Comparison of ENCODE assay signal across 8 cellular contexts in genomic region chr10:45008524-45009161, GRCh38. TPM values are rescaled to one million over a fixed set of nuclear protein-coding genes. Genes with fewer than 3 reads are reported as not detected.
DNase-seq lines count a peak whose midpoint lies in the region; ATAC-seq and TF ChIP-seq lines count a peak whose summit lies in the region.

No MANE protein-coding gene starts in this region.

- H3K9me2 ChIP-seq in SU-DHL-6 (replicated peaks; ENCODE audit: insufficient read depth, low read length): no peaks in the 10 kb centered on the region

- H3K36me3 ChIP-seq in BLaER1 (peaks cover 24% of the 10 kb centered on the region), SU-DHL-6 (ENCODE audit: low read length) (peaks cover 14% of the 10 kb centered on the region; the same call in 1 of the 2 replicates), esophagus squamous epithelium (peaks cover 0 to 24% (median 0%) of the 10 kb centered on the region in 3 donors)

- H4K20me1 ChIP-seq in BLaER1: peaks cover 30% of the 10 kb centered on the region
- H4K20me1 ChIP-seq in SU-DHL-6 (ENCODE audit: low read depth, low read length): peaks cover 7% of the 10 kb centered on the region; the same call in 1 of the 2 replicates

- no peak for TF ChIP-seq POLR2A in esophagus squamous epithelium (IDR thresholded peaks at IDR 0.05)

- peaks cover 13% of the 10 kb centered on the region for H3K4me1 ChIP-seq in BLaER1
- H3K4me1 ChIP-seq in esophagus squamous epithelium: peaks cover 3 to 16% (median 5%) of the 10 kb centered on the region in 3 donors

- no peaks in the 10 kb centered on the region for H3F3A ChIP-seq in SU-DHL-6 (ENCODE audit: insufficient read depth)

- H3K27ac Mint-ChIP-seq in nephron: no peak overlapping the region

- WGBS in esophagus squamous epithelium, 2 donors: 11 to 12% methylated on average over 8 of the region's 8 CpGs

- ATAC-seq in GM18508 (IDR thresholded peaks at IDR 0.05; ENCODE audit: insufficient read depth, unreplicated experiment): peak; percentile 78
- ATAC-seq in HG02981 (IDR thresholded peaks at IDR 0.05; ENCODE audit: unreplicated experiment): peak; percentile 86

- no peak overlapping the region for H3K4me3 ChIP-seq in BLaER1
- H3K4me3 ChIP-seq in SU-DHL-6 (ENCODE audit: insufficient read depth, low read length, poor library complexity, severe bottlenecking): no peak overlapping the region
- H3K4me3 ChIP-seq in esophagus squamous epithelium: no peak overlapping the region

- peak; percentile 53 for DNase-seq in NCI-H1694 (lab: John Stamatoyannopoulos, UW)
- DNase-seq in esophagus squamous epithelium (lab: John Stamatoyannopoulos, UW): no peak
- DNase-seq in NCI-H128 (lab: John Stamatoyannopoulos, UW; ENCODE audit: unreplicated experiment): no peak

- H3K27me3 ChIP-seq in BLaER1 (no peaks in the 10 kb centered on the region), SU-DHL-6 (ENCODE audit: low read length) (no peaks in the 10 kb centered on the region), esophagus squamous epithelium (no peaks in the 10 kb centered on the region)

- no peak overlapping the region for H3K4me3 Mint-ChIP-seq in nephron

- peak; percentile 92 for TF ChIP-seq CTCF in SU-DHL-6 (IDR thresholded peaks at IDR 0.05; ENCODE audit: insufficient read depth, low read length, poor library complexity, severe bottlenecking)
- peak; percentile 69 to 83 (median 78) for TF ChIP-seq CTCF in esophagus squamous epithelium (IDR thresholded peaks at IDR 0.05)
- peak; percentile 75 to 88 (median 86) for TF ChIP-seq CTCF in nephron (IDR thresholded peaks at IDR 0.05; ENCODE audit: unreplicated experiment in 3 of 3)

- H3K79me2 ChIP-seq in SU-DHL-6 (ENCODE audit: insufficient read depth, low read length): no peaks in the 10 kb centered on the region

- intact Hi-C loops in esophagus squamous epithelium (cut with DNase I): no loop called here

- peaks cover 14% of the 10 kb centered on the region for H3K9me3 ChIP-seq in BLaER1
- no peaks in the 10 kb centered on the region for H3K9me3 ChIP-seq in SU-DHL-6 (ENCODE audit: insufficient read depth, low read length)
- no peaks in the 10 kb centered on the region for H3K9me3 ChIP-seq in esophagus squamous epithelium

- no peak overlapping the region for H2AFZ ChIP-seq in SU-DHL-6 (ENCODE audit: low read depth, low read length, severe bottlenecking)

- H3K4me1 Mint-ChIP-seq in nephron: no peaks in the 10 kb centered on the region

- H3K36me3 Mint-ChIP-seq in nephron (ENCODE audit: low read depth): peaks cover 30% of the 10 kb centered on the region

- peaks cover 13% of the 10 kb centered on the region for H3K9me3 Mint-ChIP-seq in nephron

- H3K4me2 ChIP-seq in BLaER1 (peak overlapping the region; percentile 21; the same call in 1 of the 2 replicates), SU-DHL-6 (ENCODE audit: low read depth, low read length, poor library complexity, severe bottlenecking) (no peak overlapping the region)

- H3K27me3 Mint-ChIP-seq in nephron (ENCODE audit: low read depth): no peaks in the 10 kb centered on the region

- no peak overlapping the region for H3K9ac ChIP-seq in BLaER1
- no peak overlapping the region for H3K9ac ChIP-seq in SU-DHL-6 (ENCODE audit: low read length)

- H3K27ac ChIP-seq in BLaER1 (no peak overlapping the region), SU-DHL-6 (ENCODE audit: low read depth, low read length) (no peak overlapping the region), esophagus squamous epithelium (no peak overlapping the region)

RNA-seq across cellular contexts. Expression of gene ZNF22, which starts 7.9 kb away (rescaled TPM):
- total RNA-seq in esophagus squamous epithelium: 10 to 100 TPM in 2 of 4 donors, 1 to 10 TPM in 2; 3.6 to 14.5 (median 8.0) TPM

RNA-seq across cellular contexts. Expression of gene DEPP1, which starts 30.0 kb away (rescaled TPM):
- total RNA-seq in esophagus squamous epithelium: 100 to 1,000 TPM in 1 of 4 donors, 10 to 100 TPM in 1, 1 to 10 TPM in 2; 2.5 to 116 (median 27.5) TPM

RNA-seq across cellular contexts. Expression of gene RASSF4, which starts 49.0 kb away (rescaled TPM):
- 10 to 100 TPM in 1 of 4 donors, 1 to 10 TPM in 3; 1.7 to 22.5 (median 7.4) TPM for total RNA-seq in esophagus squamous epithelium
